Comparison of ENCODE assay signal across 17 cellular contexts in the genomic region with DNA sequence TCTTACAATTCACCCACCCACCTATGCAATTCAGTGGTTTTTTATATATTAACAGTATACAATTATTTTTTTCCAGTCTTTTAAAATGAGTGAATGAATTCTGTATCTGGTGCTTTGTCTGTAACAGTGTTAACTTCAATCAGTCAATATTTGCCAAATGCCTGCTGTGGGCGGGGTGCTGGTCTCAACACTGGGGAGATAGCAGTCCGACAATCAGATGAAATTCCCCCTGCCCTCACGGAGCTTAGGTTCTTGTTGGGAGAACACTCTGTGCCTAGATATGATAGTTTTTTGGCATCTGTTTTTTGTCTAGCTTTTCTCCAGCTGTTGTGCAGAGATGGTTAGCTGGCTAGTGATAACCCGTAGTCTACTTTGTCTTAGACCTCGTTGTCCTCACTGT.
"Had no signal": no experiment of that assay in that cellular context is flagged by ENCODE, and none has a peak within 500 bp of the region (broad histone marks: within the 10 kb centered on the region; RNA-seq: fewer than 3 reads in every experiment).

No MANE protein-coding gene starts in this region.

- H3K27ac Mint-ChIP-seq: activated CD8-positive, alpha-beta T cell treated with anti-CD3 and anti-CD28 coated beads, Interleukin-2, amount 10 ng/mL, durations not matched to agents 7 days and 5 days; activated naive CD4-positive, alpha-beta T cell treated with anti-CD3 and anti-CD28 coated beads, Interleukin-2, amount 50 U/mL, for 24 hours; dendritic cell treated with granulocyte-macrophage colony-stimulating factor and Interleukin-4, amounts not matched to agents 40 ng/mL and 50 ng/mL, for 4 days had no signal

- H3K4me3 ChIP-seq: thyroid gland had no signal

- H3K9me3 Mint-ChIP-seq: activated naive CD4-positive, alpha-beta T cell treated with anti-CD3 and anti-CD28 coated beads, Interleukin-2, amount 50 U/mL, for 24 hours; dendritic cell treated with granulocyte-macrophage colony-stimulating factor and Interleukin-4, amounts not matched to agents 40 ng/mL and 50 ng/mL, for 4 days had no signal

- DNase-seq: activated CD4-positive, alpha-beta T cell treated with anti-CD3 and anti-CD28 coated beads for 1 hour; activated CD4-positive, alpha-beta T cell treated with anti-CD3 and anti-CD28 coated beads, Interleukin-2, amount 50 U/mL, for 1 hour; activated CD8-positive, alpha-beta T cell treated with anti-CD3 and anti-CD28 coated beads, Interleukin-2, amount 10 ng/mL, durations not matched to agents 7 days and 5 days; activated gamma-delta T cell treated with Interleukin-2 at 50 U/mL for 16 hours; activated T-cell treated with anti-CD3 and anti-CD28 coated beads, Interleukin-2, amount 50 U/mL, for 1 hour; aorta; effector CD4-positive, alpha-beta T cell; foreskin keratinocyte; glutamatergic neuron; retina; stimulated activated CD4-positive, alpha-beta T cell treated with anti-CD3 and anti-CD28 coated beads, Interleukin-4, amount 100 ng/mL, for 1 hour; stimulated activated naive CD4-positive, alpha-beta T cell; T-helper 9 cell had no signal

- H3K27me3 Mint-ChIP-seq: activated naive CD4-positive, alpha-beta T cell treated with anti-CD3 and anti-CD28 coated beads, Interleukin-2, amount 50 U/mL, for 24 hours; dendritic cell treated with granulocyte-macrophage colony-stimulating factor and Interleukin-4, amounts not matched to agents 40 ng/mL and 50 ng/mL, for 4 days had no signal

- H3K9me3 ChIP-seq: thyroid gland had no signal

- H3K36me3 Mint-ChIP-seq: brain had no signal

- H3K36me3 ChIP-seq: thyroid gland had no signal

- H3K27me3 ChIP-seq: foreskin keratinocyte, thyroid gland had no signal

- H3K4me3 Mint-ChIP-seq: activated CD8-positive, alpha-beta T cell treated with anti-CD3 and anti-CD28 coated beads, Interleukin-2, amount 10 ng/mL, durations not matched to agents 7 days and 5 days; activated naive CD4-positive, alpha-beta T cell treated with anti-CD3 and anti-CD28 coated beads, Interleukin-2, amount 50 U/mL, for 24 hours; brain; dendritic cell treated with granulocyte-macrophage colony-stimulating factor and Interleukin-4, amounts not matched to agents 40 ng/mL and 50 ng/mL, for 4 days had no signal

- H3K27ac ChIP-seq: foreskin keratinocyte had no signal

- H3K4me1 ChIP-seq: foreskin keratinocyte had no signal
